In the genomic region with DNA sequence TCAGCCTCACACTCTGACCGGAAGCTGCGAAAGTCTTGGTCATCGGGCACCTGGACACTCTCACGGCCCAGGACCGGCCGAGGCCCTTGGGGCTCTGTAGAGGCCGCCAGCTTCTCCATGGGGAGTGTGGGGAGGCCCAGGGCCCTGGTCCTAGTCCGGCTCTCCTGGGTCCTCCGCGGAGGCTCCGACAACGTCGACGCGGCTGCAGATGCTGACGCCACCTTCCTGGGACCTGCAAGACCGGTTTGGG, we compare ENCODE assay signal across 8 cellular contexts. TPM values are rescaled to one million over a fixed set of nuclear protein-coding genes. Genes with fewer than 3 reads are reported as not detected.
DNase-seq lines count a peak whose midpoint lies in the region; FAIRE-seq and TF ChIP-seq lines count a peak whose summit lies in the region.

No MANE protein-coding gene starts in this region.

- CTCF ChIA-PET in AG04449 (lab: Yijun Ruan, JAX): interaction anchor here (1.1 to 2.5 kb wide), 3 partner anchors 8 to 32 kb away, joined by 4 to 8 read pairs (median 5); no protein-coding TSS in a partner anchor

- H3K27ac ChIP-seq in HUES48 (ENCODE audit: low read depth, low read length) (no peak overlapping the region), mucosa of rectum (ENCODE audit: low read depth in 2 of 2, low read length in 2 of 2) (peak overlapping the region; percentile 89 to 93)

- TF ChIP-seq CTCF in AG04449 (IDR thresholded peaks at IDR 0.05; ENCODE audit: insufficient read depth, low read length, missing control alignments): no peak
- no peak for TF ChIP-seq CTCF in bronchial epithelial cell (IDR thresholded peaks at IDR 0.05; ENCODE audit: insufficient read depth, low read length, severe bottlenecking)

- no peak for FAIRE-seq in bronchial epithelial cell (lab: Jason Lieb, UNC)

- H3K9ac ChIP-seq in HUES48 (ENCODE audit: low read depth, low read length) (no peak overlapping the region), mucosa of rectum (ENCODE audit: low read depth in 1 of 2, low read length in 2 of 2) (peak overlapping the region; percentile 92 to 93)

- peak overlapping the region; percentile 53 for H3K4me3 ChIP-seq in AG04449 (ENCODE audit: low read depth, low read length)
- peak overlapping the region; percentile 62 for H3K4me3 ChIP-seq in HUES48 (ENCODE audit: low read depth, low read length)
- H3K4me3 ChIP-seq in bronchial epithelial cell (ENCODE audit: low read depth, low read length): peak overlapping the region; percentile 56
- peak overlapping the region; percentile 73 to 85 for H3K4me3 ChIP-seq in mucosa of rectum (ENCODE audit: low read length in 2 of 2)

- POLR2A ChIA-PET in AG04449 (lab: Yijun Ruan, JAX): no interaction called here

- H3K36me3 ChIP-seq in HUES48 (ENCODE audit: control insufficient read depth, insufficient read depth, low read length): no peaks in the 10 kb centered on the region
- no peaks in the 10 kb centered on the region for H3K36me3 ChIP-seq in bronchial epithelial cell (ENCODE audit: control insufficient read depth, insufficient read depth, low read length)
- peaks cover 7 to 12% of the 10 kb centered on the region in 2 donors for H3K36me3 ChIP-seq in mucosa of rectum (ENCODE audit: control insufficient read depth in 2 of 2, insufficient read depth in 2 of 2, low read length in 2 of 2)

- no peaks in the 10 kb centered on the region for H3K9me3 ChIP-seq in HUES48 (ENCODE audit: control insufficient read depth, insufficient read depth, low read length)
- no peaks in the 10 kb centered on the region for H3K9me3 ChIP-seq in mucosa of rectum (ENCODE audit: control insufficient read depth in 2 of 2, low read length in 2 of 2)

- DNase-seq in AG04449 (ENCODE audit: low read depth, low spot score): no peak
- DNase-seq in bronchial epithelial cell (ENCODE audit: low read depth): peak; percentile 33
- DNase-seq in CD1c-positive myeloid dendritic cell (ENCODE audit: extremely low spot score): no peak
- DNase-seq in COLO829 (ENCODE audit: low spot score): no peak
- DNase-seq in NCI-H2196 treated with DMSO at 0.1 percent for 48 hours (lab: John Stamatoyannopoulos, UW; ENCODE audit: unreplicated experiment): no peak
- DNase-seq in NCI-H2107 (lab: John Stamatoyannopoulos, UW): no peak

- H3K27me3 ChIP-seq in HUES48 (ENCODE audit: control insufficient read depth, insufficient read depth, low read length): peaks cover 8% of the 10 kb centered on the region
- no peaks in the 10 kb centered on the region for H3K27me3 ChIP-seq in bronchial epithelial cell (ENCODE audit: control insufficient read depth, insufficient read depth, low read length)
- no peaks in the 10 kb centered on the region for H3K27me3 ChIP-seq in mucosa of rectum (ENCODE audit: control insufficient read depth in 2 of 2, insufficient read depth in 2 of 2, low read length in 2 of 2)

- peaks cover 9% of the 10 kb centered on the region; the same call in 1 of the 2 replicates for H3K4me1 ChIP-seq in HUES48 (ENCODE audit: control insufficient read depth, insufficient read depth, low read length)
- peaks cover 74 to 87% of the 10 kb centered on the region in 2 donors for H3K4me1 ChIP-seq in mucosa of rectum (ENCODE audit: control insufficient read depth in 2 of 2, insufficient read depth in 2 of 2, low read length in 2 of 2)

RNA-seq across cellular contexts. Expression of a gene that starts 12.9 kb away (rescaled TPM):
- total RNA-seq in bronchial epithelial cell: 118 and 179 TPM in 2 replicates

RNA-seq across cellular contexts. Expression of a gene that starts 28.8 kb away (rescaled TPM):
- 49.5 and 63.6 TPM in 2 replicates for total RNA-seq in bronchial epithelial cell

RNA-seq across cellular contexts. Expression of a gene that starts 33.2 kb away (rescaled TPM):
- total RNA-seq in bronchial epithelial cell: 5.3 and 8.1 TPM in 2 replicates
